Comparison of ENCODE assay signal across 9 cellular contexts in the genomic region with DNA sequence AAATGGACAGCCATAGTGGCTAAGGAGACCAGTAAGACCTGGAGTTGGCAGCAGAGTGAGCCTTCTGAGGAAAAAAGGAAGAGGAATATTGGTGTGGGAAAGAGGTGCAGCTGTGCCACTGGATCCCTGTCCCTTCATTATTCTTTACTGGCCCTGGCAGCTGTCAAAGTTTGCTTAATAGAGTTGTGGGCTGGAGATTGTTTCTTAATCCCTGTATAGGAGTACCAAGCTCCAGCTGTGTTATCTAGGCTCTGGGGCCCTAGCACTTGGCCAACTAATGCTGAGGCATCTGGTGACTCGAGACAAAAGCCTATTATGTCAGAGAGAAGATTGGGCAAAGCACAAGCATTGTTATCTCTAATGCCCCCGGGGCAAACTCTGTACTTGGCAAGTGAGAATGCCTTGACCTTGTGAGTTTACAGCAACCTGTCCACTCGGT.
A peak's percentile ranks its signal among the peaks of the same experiment; 100 is the strongest.
DNase-seq lines count a peak whose midpoint lies in the region; ATAC-seq and TF ChIP-seq lines count a peak whose summit lies in the region.
"Had no signal": no experiment of that assay in that cellular context is flagged by ENCODE, and none has a peak within 500 bp of the region (broad histone marks: within the 10 kb centered on the region; RNA-seq: fewer than 3 reads in every experiment).

No MANE protein-coding gene starts in this region.

- peaks cover 24% of the 10 kb centered on the region for H3K4me1 ChIP-seq in osteoblast (ENCODE audit: insufficient read depth, low read length)

- H3K9me3 ChIP-seq in osteoblast (ENCODE audit: low read depth, low read length) = no peaks in the 10 kb centered on the region
- H3K9me3 ChIP-seq: upper lobe of left lung had no signal

- peak overlapping the region; percentile 7 for H3K27ac ChIP-seq in osteoblast (ENCODE audit: low read depth, low read length)

- H3K27me3 Mint-ChIP-seq in HFFc6 (ENCODE audit: insufficient read depth) = peaks cover 2% of the 10 kb centered on the region; the same call in 1 of the 2 replicates

- DNase-seq in HFFc6 (peak; percentile 66), RPMI7951 (ENCODE audit: low read depth) (peak; percentile 98), fibroblast of peridontal ligament (ENCODE audit: extremely low read depth) (peak; percentile 45), osteoblast (ENCODE audit: insufficient read length, low spot score, missing footprints) (no peak), cerebellar cortex (ENCODE audit: low spot score) (no peak)
- DNase-seq: upper lobe of left lung had no signal

- no peak overlapping the region for H3K4me3 ChIP-seq in osteoblast (ENCODE audit: insufficient read depth, low read length)
- H3K4me3 ChIP-seq: upper lobe of left lung had no signal

- H3K9me3 Mint-ChIP-seq in HFFc6 = no peaks in the 10 kb centered on the region

- no peaks in the 10 kb centered on the region for H3K36me3 ChIP-seq in osteoblast (ENCODE audit: insufficient read depth, low read length)
- H3K36me3 ChIP-seq: upper lobe of left lung had no signal

- peaks cover 77% of the 10 kb centered on the region for H3K79me2 ChIP-seq in osteoblast (ENCODE audit: insufficient read depth, low read length)

- H3K4me2 ChIP-seq in osteoblast (ENCODE audit: insufficient read depth, low read length) = peak overlapping the region; percentile 19

- TF ChIP-seq CTCF in HFFc6 (IDR thresholded peaks at IDR 0.05) (no peak), osteoblast (IDR thresholded peaks at IDR 0.05; ENCODE audit: extremely low read depth, low read depth, low read length) (no peak)

- H3K36me3 Mint-ChIP-seq in HFFc6 (ENCODE audit: low read depth) = peaks cover 10% of the 10 kb centered on the region

- H3K4me3 Mint-ChIP-seq in HFFc6 = no peak overlapping the region; the same call in 1 of the 2 replicates

- peaks cover 34% of the 10 kb centered on the region for H4K20me1 ChIP-seq in osteoblast (ENCODE audit: insufficient read depth, low read length)

- peaks cover 54% of the 10 kb centered on the region for H3K4me1 Mint-ChIP-seq in HFFc6 (ENCODE audit: low read depth)

- ATAC-seq in GM18519 (IDR thresholded peaks at IDR 0.05; ENCODE audit: low FRiP score, unreplicated experiment) (no peak), HG02970 (IDR thresholded peaks at IDR 0.05; ENCODE audit: low FRiP score, unreplicated experiment) (no peak), GM21381 (IDR thresholded peaks at IDR 0.05; ENCODE audit: unreplicated experiment) (no peak)

- no peak overlapping the region for H2AFZ ChIP-seq in osteoblast (ENCODE audit: low read length)

- H3K27me3 ChIP-seq in osteoblast (ENCODE audit: insufficient read depth, low read length) = no peaks in the 10 kb centered on the region
- H3K27me3 ChIP-seq: upper lobe of left lung had no signal

- peak overlapping the region; percentile 41 for H3K27ac Mint-ChIP-seq in HFFc6

Comparison
In these comparisons a context has a peak if more than half of its experiments do, and no peak if none do; other contexts are left out.
1. DNase-seq: peak in HFFc6 (single experiment), RPMI7951 (single experiment) and fibroblast of peridontal ligament (single experiment); none in osteoblast (single experiment) and cerebellar cortex (single experiment).